ENCODE assay signal across 7 cellular contexts in genomic region chr16:67226295-67226803, GRCh38. TPM values are rescaled to one million over a fixed set of nuclear protein-coding genes. Genes with fewer than 3 reads are reported as not detected.
DNase-seq lines count a peak whose midpoint lies in the region; ATAC-seq and TF ChIP-seq lines count a peak whose summit lies in the region.

No MANE protein-coding gene starts in this region.

- peak overlapping the region; percentile 99 for H3K4me3 ChIP-seq in iPS-15b (ENCODE audit: low read depth, low read length)

- no peak for TF ChIP-seq CTCF in HFFc6 (IDR thresholded peaks at IDR 0.05)

- H3K27me3 ChIP-seq in iPS-15b (ENCODE audit: control insufficient read depth, insufficient read depth, low read length) = no peaks in the 10 kb centered on the region

- peaks cover 36% of the 10 kb centered on the region for H3K36me3 ChIP-seq in iPS-15b (ENCODE audit: control insufficient read depth, insufficient read depth, low read length)

- peaks cover 34% of the 10 kb centered on the region for H3K4me1 Mint-ChIP-seq in HFFc6 (ENCODE audit: low read depth)
- peaks cover 43% of the 10 kb centered on the region for H3K4me1 Mint-ChIP-seq in activated T-helper 1 cell treated with anti-CD3 and anti-CD28 coated beads, Interleukin-12 subunit alpha, Interleukin-12 subunit beta, Interleukin-2, Interleukin-4 antibody, amounts not matched to agents 30 ng/mL and 10 ng/mL and 1 ng/mL, durations not matched to agents 14 hours and 24 hours and 36 hours (ENCODE audit: low read depth)
- peaks cover 56% of the 10 kb centered on the region for H3K4me1 Mint-ChIP-seq in stimulated activated naive CD8-positive, alpha-beta T cell treated with anti-CD3 and anti-CD28 coated beads, Interleukin-15, amount 100 ng/mL, for 72 hours

- intact Hi-C loops in activated T-helper 1 cell treated with anti-CD3 and anti-CD28 coated beads, Interleukin-12 subunit alpha, Interleukin-12 subunit beta, Interleukin-2, Interleukin-4 antibody, amounts not matched to agents 30 ng/mL and 10 ng/mL and 1 ng/mL, durations not matched to agents 14 hours and 24 hours and 36 hours (cut with micrococcal nuclease) = loop anchor here (1.0 to 5.0 kb wide), 7 partner anchors 10 to 620 kb away; partner anchors contain the start of genes ACD, E2F4, NUTF2 and PARD6A

- peak overlapping the region; percentile 95 for H3K27ac Mint-ChIP-seq in HFFc6
- H3K27ac Mint-ChIP-seq in activated T-helper 1 cell treated with anti-CD3 and anti-CD28 coated beads, Interleukin-12 subunit alpha, Interleukin-12 subunit beta, Interleukin-2, Interleukin-4 antibody, amounts not matched to agents 30 ng/mL and 10 ng/mL and 1 ng/mL, durations not matched to agents 14 hours and 24 hours and 36 hours = peak overlapping the region; percentile 94
- peak overlapping the region; percentile 96 to 98 for H3K27ac Mint-ChIP-seq in stimulated activated naive CD8-positive, alpha-beta T cell treated with anti-CD3 and anti-CD28 coated beads, Interleukin-15, amount 100 ng/mL, for 72 hours

- ATAC-seq in stimulated activated naive CD8-positive, alpha-beta T cell treated with anti-CD3 and anti-CD28 coated beads, Interleukin-15, amount 100 ng/mL, for 72 hours = peak; percentile 2
- ATAC-seq in GM19395 (IDR thresholded peaks at IDR 0.05; ENCODE audit: unreplicated experiment) (no peak), GM19463 (IDR thresholded peaks at IDR 0.05; ENCODE audit: unreplicated experiment) (no peak)

- H3K9me3 Mint-ChIP-seq in HFFc6 = no peaks in the 10 kb centered on the region
- no peaks in the 10 kb centered on the region for H3K9me3 Mint-ChIP-seq in activated T-helper 1 cell treated with anti-CD3 and anti-CD28 coated beads, Interleukin-12 subunit alpha, Interleukin-12 subunit beta, Interleukin-2, Interleukin-4 antibody, amounts not matched to agents 30 ng/mL and 10 ng/mL and 1 ng/mL, durations not matched to agents 14 hours and 24 hours and 36 hours
- H3K9me3 Mint-ChIP-seq in stimulated activated naive CD8-positive, alpha-beta T cell treated with anti-CD3 and anti-CD28 coated beads, Interleukin-15, amount 100 ng/mL, for 72 hours = no peaks in the 10 kb centered on the region

- peaks cover 17% of the 10 kb centered on the region for H3K36me3 Mint-ChIP-seq in HFFc6 (ENCODE audit: low read depth)
- peaks cover 27% of the 10 kb centered on the region for H3K36me3 Mint-ChIP-seq in activated T-helper 1 cell treated with anti-CD3 and anti-CD28 coated beads, Interleukin-12 subunit alpha, Interleukin-12 subunit beta, Interleukin-2, Interleukin-4 antibody, amounts not matched to agents 30 ng/mL and 10 ng/mL and 1 ng/mL, durations not matched to agents 14 hours and 24 hours and 36 hours (ENCODE audit: low read depth)

- no peaks in the 10 kb centered on the region for H3K9me3 ChIP-seq in iPS-15b (ENCODE audit: control insufficient read depth, insufficient read depth, low read length)

- DNase-seq in HFFc6 = no peak
- no peak for DNase-seq in activated T-helper 1 cell treated with anti-CD3 and anti-CD28 coated beads, Interleukin-12 subunit alpha, Interleukin-12 subunit beta, Interleukin-2, Interleukin-4 antibody, amounts not matched to agents 30 ng/mL and 10 ng/mL and 1 ng/mL, durations not matched to agents 14 hours and 24 hours and 36 hours (ENCODE audit: low spot score)
- DNase-seq in stimulated activated naive CD8-positive, alpha-beta T cell treated with anti-CD3 and anti-CD28 coated beads, Interleukin-15, amount 100 ng/mL, for 72 hours = no peak
- no peak for DNase-seq in NCI-H510A (lab: John Stamatoyannopoulos, UW)

- peak overlapping the region; percentile 98 for H3K4me3 Mint-ChIP-seq in HFFc6
- H3K4me3 Mint-ChIP-seq in activated T-helper 1 cell treated with anti-CD3 and anti-CD28 coated beads, Interleukin-12 subunit alpha, Interleukin-12 subunit beta, Interleukin-2, Interleukin-4 antibody, amounts not matched to agents 30 ng/mL and 10 ng/mL and 1 ng/mL, durations not matched to agents 14 hours and 24 hours and 36 hours = peak overlapping the region; percentile 98
- peak overlapping the region; percentile 98 to 100 for H3K4me3 Mint-ChIP-seq in stimulated activated naive CD8-positive, alpha-beta T cell treated with anti-CD3 and anti-CD28 coated beads, Interleukin-15, amount 100 ng/mL, for 72 hours

- no peak overlapping the region for H3K9ac ChIP-seq in iPS-15b (ENCODE audit: low read depth, low read length)

- peaks cover 4% of the 10 kb centered on the region for H3K4me1 ChIP-seq in iPS-15b (ENCODE audit: control insufficient read depth, insufficient read depth, low read length)

- peaks cover 8% of the 10 kb centered on the region for H3K27me3 Mint-ChIP-seq in HFFc6 (ENCODE audit: insufficient read depth)
- no peaks in the 10 kb centered on the region for H3K27me3 Mint-ChIP-seq in activated T-helper 1 cell treated with anti-CD3 and anti-CD28 coated beads, Interleukin-12 subunit alpha, Interleukin-12 subunit beta, Interleukin-2, Interleukin-4 antibody, amounts not matched to agents 30 ng/mL and 10 ng/mL and 1 ng/mL, durations not matched to agents 14 hours and 24 hours and 36 hours (ENCODE audit: insufficient read depth)
- H3K27me3 Mint-ChIP-seq in stimulated activated naive CD8-positive, alpha-beta T cell treated with anti-CD3 and anti-CD28 coated beads, Interleukin-15, amount 100 ng/mL, for 72 hours = no peaks in the 10 kb centered on the region

RNA-seq across cellular contexts. Expression of gene TMEM208, which starts 0.6 kb away (rescaled TPM):
- 10 to 100 TPM; 50.9 to 67.8 (median 58.4) TPM for total RNA-seq in HFFc6 (2021; fragmentation: NEBNext Ultra II Directional; extraction: Animal tissue kit (Norgen Biotek cat#: 25700))
- 68.5 and 72.4 TPM in 2 replicates for total RNA-seq in activated T-helper 1 cell treated with anti-CD3 and anti-CD28 coated beads, Interleukin-12 subunit alpha, Interleukin-12 subunit beta, Interleukin-2, Interleukin-4 antibody, amounts not matched to agents 30 ng/mL and 10 ng/mL and 1 ng/mL, durations not matched to agents 14 hours and 24 hours and 36 hours

RNA-seq across cellular contexts. Expression of gene FHOD1, which starts 20.9 kb away (rescaled TPM):
- total RNA-seq in HFFc6 (2021; fragmentation: NEBNext Ultra II Directional; extraction: Animal tissue kit (Norgen Biotek cat#: 25700)) = 10 to 100 TPM; 46.3 to 55.9 (median 51.1) TPM
- total RNA-seq in activated T-helper 1 cell treated with anti-CD3 and anti-CD28 coated beads, Interleukin-12 subunit alpha, Interleukin-12 subunit beta, Interleukin-2, Interleukin-4 antibody, amounts not matched to agents 30 ng/mL and 10 ng/mL and 1 ng/mL, durations not matched to agents 14 hours and 24 hours and 36 hours = 116 and 119 TPM in 2 replicates

RNA-seq across cellular contexts. Expression of gene SLC9A5, which starts 22.4 kb away (rescaled TPM):
- 1 to 10 TPM; 3.3 to 4.2 (median 3.7) TPM for total RNA-seq in HFFc6 (2021; fragmentation: NEBNext Ultra II Directional; extraction: Animal tissue kit (Norgen Biotek cat#: 25700))
- 5.1 TPM in 2 replicates for total RNA-seq in activated T-helper 1 cell treated with anti-CD3 and anti-CD28 coated beads, Interleukin-12 subunit alpha, Interleukin-12 subunit beta, Interleukin-2, Interleukin-4 antibody, amounts not matched to agents 30 ng/mL and 10 ng/mL and 1 ng/mL, durations not matched to agents 14 hours and 24 hours and 36 hours

RNA-seq across cellular contexts. Expression of gene ELMO3, which starts 27.4 kb away (rescaled TPM):
- 1 to 10 TPM in 3 of 6 experiments, under 1 TPM in 3; 0.79 to 1.3 (median 1.1) TPM for total RNA-seq in HFFc6 (2021; fragmentation: NEBNext Ultra II Directional; extraction: Animal tissue kit (Norgen Biotek cat#: 25700))
- total RNA-seq in activated T-helper 1 cell treated with anti-CD3 and anti-CD28 coated beads, Interleukin-12 subunit alpha, Interleukin-12 subunit beta, Interleukin-2, Interleukin-4 antibody, amounts not matched to agents 30 ng/mL and 10 ng/mL and 1 ng/mL, durations not matched to agents 14 hours and 24 hours and 36 hours = 8.5 and 9.0 TPM in 2 replicates

RNA-seq across cellular contexts. Expression of gene E2F4, which starts 34.4 kb away (rescaled TPM):
- 10 to 100 TPM; 52.9 to 64.7 (median 61.0) TPM for total RNA-seq in HFFc6 (2021; fragmentation: NEBNext Ultra II Directional; extraction: Animal tissue kit (Norgen Biotek cat#: 25700))
- 174 and 181 TPM in 2 replicates for total RNA-seq in activated T-helper 1 cell treated with anti-CD3 and anti-CD28 coated beads, Interleukin-12 subunit alpha, Interleukin-12 subunit beta, Interleukin-2, Interleukin-4 antibody, amounts not matched to agents 30 ng/mL and 10 ng/mL and 1 ng/mL, durations not matched to agents 14 hours and 24 hours and 36 hours
